10 cellular contexts compared by ENCODE assay signal in genomic region chr12:108831309-108831991, GRCh38. TPM values are rescaled to one million over a fixed set of nuclear protein-coding genes. Genes with fewer than 3 reads are reported as not detected.
DNase-seq lines count a peak whose midpoint lies in the region; ATAC-seq and TF ChIP-seq lines count a peak whose summit lies in the region.
"Had no signal": no experiment of that assay in that cellular context is flagged by ENCODE, and none has a peak within 500 bp of the region (broad histone marks: within the 10 kb centered on the region; RNA-seq: fewer than 3 reads in every experiment).

No MANE protein-coding gene starts in this region.

- H3K4me3 ChIP-seq in thoracic aorta, result no peak overlapping the region

- peaks cover 5% of the 10 kb centered on the region for H3K36me3 ChIP-seq in thoracic aorta

- intact Hi-C loops in activated naive CD4-positive, alpha-beta T cell treated with anti-CD3 and anti-CD28 coated beads for 36 hours (cut with micrococcal nuclease), result no loop called here

- DNase-seq in activated naive CD4-positive, alpha-beta T cell treated with anti-CD3 and anti-CD28 coated beads, Interleukin-2, amount 10 ng/mL, durations not matched to agents 7 days and 5 days, result no peak
- no peak for DNase-seq in activated naive CD4-positive, alpha-beta T cell treated with anti-CD3 and anti-CD28 coated beads for 36 hours
- DNase-seq in chondrocyte (ENCODE audit: low spot score) (no peak), thoracic aorta (ENCODE audit: low spot score) (no peak), NCI-H526 treated with DMSO at 0.1 percent for 48 hours (lab: John Stamatoyannopoulos, UW) (no peak)
- no peak for DNase-seq in stimulated activated CD4-positive, alpha-beta T cell treated with anti-CD3 and anti-CD28 coated beads, Interleukin-12 subunit alpha, Interleukin-12 subunit beta, amount 100 ng/mL, for 4 hours
- no peak for DNase-seq in effector CD8-positive, alpha-beta T cell (lab: John Stamatoyannopoulos, UW)
- DNase-seq: NCI-H69 had no signal

- no peak overlapping the region for H3K4me3 Mint-ChIP-seq in activated naive CD4-positive, alpha-beta T cell treated with anti-CD3 and anti-CD28 coated beads, Interleukin-2, amount 10 ng/mL, durations not matched to agents 7 days and 5 days
- no peak overlapping the region for H3K4me3 Mint-ChIP-seq in activated naive CD4-positive, alpha-beta T cell treated with anti-CD3 and anti-CD28 coated beads for 36 hours
- H3K4me3 Mint-ChIP-seq in chondrocyte (ENCODE audit: unreplicated experiment), result no peak overlapping the region

- H3K27me3 Mint-ChIP-seq in activated naive CD4-positive, alpha-beta T cell treated with anti-CD3 and anti-CD28 coated beads, Interleukin-2, amount 10 ng/mL, durations not matched to agents 7 days and 5 days, result no peaks in the 10 kb centered on the region
- no peaks in the 10 kb centered on the region for H3K27me3 Mint-ChIP-seq in activated naive CD4-positive, alpha-beta T cell treated with anti-CD3 and anti-CD28 coated beads for 36 hours (ENCODE audit: low read depth)
- H3K27me3 Mint-ChIP-seq in chondrocyte (ENCODE audit: low read depth), result no peaks in the 10 kb centered on the region

- H3K27ac ChIP-seq in thoracic aorta, result peak overlapping the region; percentile 51 to 95

- TF ChIP-seq CTCF in chondrocyte (IDR thresholded peaks at IDR 0.05) (no peak), thoracic aorta (IDR thresholded peaks at IDR 0.05) (no peak)

- H3K36me3 Mint-ChIP-seq in activated naive CD4-positive, alpha-beta T cell treated with anti-CD3 and anti-CD28 coated beads, Interleukin-2, amount 10 ng/mL, durations not matched to agents 7 days and 5 days, result peaks cover 42% of the 10 kb centered on the region
- H3K36me3 Mint-ChIP-seq in activated naive CD4-positive, alpha-beta T cell treated with anti-CD3 and anti-CD28 coated beads for 36 hours (ENCODE audit: low read depth), result peaks cover 5% of the 10 kb centered on the region
- H3K36me3 Mint-ChIP-seq in chondrocyte (ENCODE audit: low read depth), result peaks cover 43% of the 10 kb centered on the region

- peak overlapping the region; percentile 16 for H3K27ac Mint-ChIP-seq in activated naive CD4-positive, alpha-beta T cell treated with anti-CD3 and anti-CD28 coated beads, Interleukin-2, amount 10 ng/mL, durations not matched to agents 7 days and 5 days
- no peak overlapping the region for H3K27ac Mint-ChIP-seq in activated naive CD4-positive, alpha-beta T cell treated with anti-CD3 and anti-CD28 coated beads for 36 hours
- peak overlapping the region; percentile 99 for H3K27ac Mint-ChIP-seq in chondrocyte (ENCODE audit: unreplicated experiment)

- H3K9me3 ChIP-seq in thoracic aorta, result no peaks in the 10 kb centered on the region

- CTCF ChIA-PET in activated naive CD4-positive, alpha-beta T cell treated with anti-CD3 and anti-CD28 coated beads, Interleukin-2, amount 10 ng/mL, durations not matched to agents 7 days and 5 days (lab: Charles Lee), result no interaction called here
- CTCF ChIA-PET in activated naive CD4-positive, alpha-beta T cell treated with anti-CD3 and anti-CD28 coated beads for 36 hours (lab: Charles Lee), result interaction anchor here (0.6 kb wide), 1 partner anchor 230 kb away, joined by 3 read pairs; no protein-coding TSS in a partner anchor

- peaks cover 50 to 74% of the 10 kb centered on the region in 2 donors for H3K4me1 ChIP-seq in thoracic aorta (ENCODE audit: control insufficient read depth in 1 of 2, low read depth in 2 of 2)

- peaks cover 50% of the 10 kb centered on the region for H3K4me1 Mint-ChIP-seq in activated naive CD4-positive, alpha-beta T cell treated with anti-CD3 and anti-CD28 coated beads, Interleukin-2, amount 10 ng/mL, durations not matched to agents 7 days and 5 days
- H3K4me1 Mint-ChIP-seq in activated naive CD4-positive, alpha-beta T cell treated with anti-CD3 and anti-CD28 coated beads for 36 hours (ENCODE audit: low read depth), result peaks cover 11% of the 10 kb centered on the region
- peaks cover 96% of the 10 kb centered on the region for H3K4me1 Mint-ChIP-seq in chondrocyte (ENCODE audit: low read depth)

- ATAC-seq in HG02981 (IDR thresholded peaks at IDR 0.05; ENCODE audit: unreplicated experiment) (peak; percentile 70), thoracic aorta (ENCODE audit: insufficient number of reproducible peaks, low FRiP score, low read depth) (no peak)

- no peaks in the 10 kb centered on the region for H3K27me3 ChIP-seq in thoracic aorta (replicated peaks; ENCODE audit: insufficient read depth)

- H3K9me3 Mint-ChIP-seq in activated naive CD4-positive, alpha-beta T cell treated with anti-CD3 and anti-CD28 coated beads, Interleukin-2, amount 10 ng/mL, durations not matched to agents 7 days and 5 days, result no peaks in the 10 kb centered on the region
- H3K9me3 Mint-ChIP-seq in activated naive CD4-positive, alpha-beta T cell treated with anti-CD3 and anti-CD28 coated beads for 36 hours, result no peaks in the 10 kb centered on the region
- H3K9me3 Mint-ChIP-seq in chondrocyte (ENCODE audit: low read depth), result no peaks in the 10 kb centered on the region

RNA-seq across cellular contexts. Expression of gene SSH1, which starts 25.9 kb away (rescaled TPM):
- 10 to 100 TPM in 1 of 2 experiments, 1 to 10 TPM in 1; 8.7 to 11.1 TPM for total RNA-seq in activated naive CD4-positive, alpha-beta T cell treated with anti-CD3 and anti-CD28 coated beads for 36 hours
- total RNA-seq in chondrocyte, result 125 to 138 TPM (median 127 TPM) in 3 replicates
- 10 to 100 TPM; 25.3 to 57.6 TPM for total RNA-seq in thoracic aorta

RNA-seq across cellular contexts. Expression of gene DAO, which starts 48.4 kb away (rescaled TPM):
- not detected for total RNA-seq in activated naive CD4-positive, alpha-beta T cell treated with anti-CD3 and anti-CD28 coated beads for 36 hours
- total RNA-seq in chondrocyte, result not detected in 3 replicates
- not detected for total RNA-seq in thoracic aorta
- total RNA-seq: fibroblast of villous mesenchyme had no signal
